ENCODE assay signal across 8 cellular contexts in genomic region chr5:68252678-68253520, GRCh38. TPM values are rescaled to one million over a fixed set of nuclear protein-coding genes. Genes with fewer than 3 reads are reported as not detected.
A peak's percentile ranks its signal among the peaks of the same experiment; 100 is the strongest.
DNase-seq lines count a peak whose midpoint lies in the region; ATAC-seq and TF ChIP-seq lines count a peak whose summit lies in the region.

No MANE protein-coding gene starts in this region.

- no peaks in the 10 kb centered on the region for H3K27me3 Mint-ChIP-seq in effector memory CD8-positive, alpha-beta T cell

- peak overlapping the region in 1 of 2 donors; percentile 44 for H3K27ac Mint-ChIP-seq in effector memory CD8-positive, alpha-beta T cell

- in situ Hi-C loops in GM23248 (cut with MboI), result loop anchor here (10.0 to 25.0 kb wide), 2 partner anchors 591 to 1008 kb away; no protein-coding TSS in a partner anchor

- 10 to 14% methylated on average over 6 of the region's 6 CpGs for WGBS in GM23248 (ENCODE audit: low coverage in 1 of 2, low lambda C conversion rate in 2 of 2, missing lambda C conversion rate in 2 of 2), 2 experiments

- peak overlapping the region; percentile 61 for H3K4me2 ChIP-seq in GM23248 (ENCODE audit: unreplicated experiment)

- TF ChIP-seq CTCF in WI38 (IDR thresholded peaks at IDR 0.05; ENCODE audit: low read depth, low read length), result peak; percentile 76

- H3K4me3 Mint-ChIP-seq in effector memory CD8-positive, alpha-beta T cell, result no peak overlapping the region

- H3K4me1 Mint-ChIP-seq in effector memory CD8-positive, alpha-beta T cell (ENCODE audit: low read depth in 2 of 2), result peaks cover 59 to 90% of the 10 kb centered on the region in 2 donors

- peak overlapping the region; percentile 53 for H3K27ac ChIP-seq in GM23248

- no peaks in the 10 kb centered on the region for H3K36me3 ChIP-seq in GM23248 (ENCODE audit: low read depth)

- peaks cover 87% of the 10 kb centered on the region for H3K79me2 ChIP-seq in GM23248 (ENCODE audit: insufficient read depth)

- peak; percentile 40 for ATAC-seq in effector memory CD8-positive, alpha-beta T cell (replicated peaks)
- no peak for ATAC-seq in HG02938 (IDR thresholded peaks at IDR 0.05; ENCODE audit: unreplicated experiment)

- peaks cover 38% of the 10 kb centered on the region for H3F3A ChIP-seq in GM23248 (ENCODE audit: insufficient read depth)

- no peaks in the 10 kb centered on the region for H3K27me3 ChIP-seq in GM23248 (replicated peaks; ENCODE audit: insufficient read depth)

- no peaks in the 10 kb centered on the region for H3K9me3 Mint-ChIP-seq in effector memory CD8-positive, alpha-beta T cell

- H4K20me1 ChIP-seq in GM23248 (ENCODE audit: insufficient read depth), result no peaks in the 10 kb centered on the region

- H3K4me3 ChIP-seq in GM23248, result no peak overlapping the region
- H3K4me3 ChIP-seq in WI38 (ENCODE audit: low read depth, low read length), result no peak overlapping the region

- peaks cover 14% of the 10 kb centered on the region for H3K36me3 Mint-ChIP-seq in effector memory CD8-positive, alpha-beta T cell (ENCODE audit: insufficient read depth)

- no peaks in the 10 kb centered on the region for H3K9me2 ChIP-seq in GM23248 (ENCODE audit: insufficient read depth)

- H3K4me1 ChIP-seq in GM23248 (ENCODE audit: insufficient read depth), result peaks cover 46% of the 10 kb centered on the region

- peak overlapping the region; percentile 29 for H3K9ac ChIP-seq in GM23248

- H3K9me3 ChIP-seq in GM23248 (ENCODE audit: low read depth), result no peaks in the 10 kb centered on the region

- DNase-seq in Daoy (ENCODE audit: low read depth) (peak; percentile 59), GM23248 (peak; percentile 91), NCI-H1436 (lab: John Stamatoyannopoulos, UW) (peak; percentile 37), medulla oblongata (ENCODE audit: extremely low spot score) (peak; percentile 91)
- peak; percentile 25 to 45 (median 30) for DNase-seq in effector memory CD8-positive, alpha-beta T cell
- DNase-seq in stimulated activated naive CD4-positive, alpha-beta T cell (lab: John Stamatoyannopoulos, UW), result peak in 5 of 6 experiments; percentile 5 to 24 (median 21)

- H2AFZ ChIP-seq in GM23248, result no peak overlapping the region

RNA-seq across cellular contexts. Expression of gene PIK3R1, which starts 37.3 kb away (rescaled TPM):
- total RNA-seq in Daoy (2014; rRNA removed; shearing (Covaris generic)), result 8.2 and 13.8 TPM in 2 replicates
- 14.4 and 28.3 TPM in 2 replicates for total RNA-seq in GM23248 (2014; rRNA removed; shearing (Covaris generic))
- 8.4 and 9.7 TPM in 2 replicates for polyA plus RNA-seq in GM23248 (2016; fragmentation: Nextera tagmentation; extraction: Ambion mirVana)

Comparison
In these comparisons a context has a peak if more than half of its experiments do, and no peak if none do; other contexts are left out.
1. DNase-seq: peak in every context shown above with its lines; median percentile 91 in GM23248; 91 in medulla oblongata; 59 in Daoy; 37 in NCI-H1436; 30 in effector memory CD8-positive, alpha-beta T cell; 21 in stimulated activated naive CD4-positive, alpha-beta T cell.